Comparison of ENCODE assay signal across 11 cellular contexts in genomic region chr14:73465833-73466532, GRCh38. TPM values are rescaled to one million over a fixed set of nuclear protein-coding genes. Genes with fewer than 3 reads are reported as not detected.
DNase-seq lines count a peak whose midpoint lies in the region; ATAC-seq and TF ChIP-seq lines count a peak whose summit lies in the region.
"Had no signal": no experiment of that assay in that cellular context is flagged by ENCODE, and none has a peak within 500 bp of the region (broad histone marks: within the 10 kb centered on the region; RNA-seq: fewer than 3 reads in every experiment).

No MANE protein-coding gene starts in this region.

- H3K9ac ChIP-seq in fibroblast of lung (ENCODE audit: insufficient read depth, low read length) (no peak overlapping the region), smooth muscle cell (ENCODE audit: low read depth) (no peak overlapping the region)

- no peak overlapping the region for H3K4me2 ChIP-seq in fibroblast of lung (ENCODE audit: extremely low read depth, insufficient read depth, low read length)
- H3K4me2 ChIP-seq in smooth muscle cell = peak overlapping the region; percentile 11

- no peak for TF ChIP-seq CTCF in fibroblast of lung (conservative IDR thresholded peaks at IDR 0.05 in 1 of 2, IDR thresholded peaks at IDR 0.05 in 1 of 2; ENCODE audit: low read depth in 1 of 2, low read length in 2 of 2)
- TF ChIP-seq CTCF in smooth muscle cell (IDR thresholded peaks at IDR 0.05; ENCODE audit: borderline replicate concordance, insufficient read depth, poor library complexity, severe bottlenecking) = no peak

- ATAC-seq in HG02610 (IDR thresholded peaks at IDR 0.05; ENCODE audit: unreplicated experiment) = no peak
- ATAC-seq: left lobe of liver had no signal

- WGBS in smooth muscle cell (ENCODE audit: low lambda C conversion rate) = 89% methylated on average over 5 of the region's 5 CpGs

- H3K4me1 ChIP-seq in SJCRH30 (peaks cover 3% of the 10 kb centered on the region), fibroblast of lung (ENCODE audit: control insufficient read depth, extremely low read depth, insufficient read depth, low read length) (peaks cover 25% of the 10 kb centered on the region), smooth muscle cell (ENCODE audit: low read depth) (peaks cover 9% of the 10 kb centered on the region)

- H3K9me3 ChIP-seq in SJCRH30 (replicated peaks) = no peaks in the 10 kb centered on the region
- H3K9me3 ChIP-seq in fibroblast of lung (ENCODE audit: control insufficient read depth, insufficient read depth, low read depth, low read length) = no peaks in the 10 kb centered on the region
- H3K9me3 ChIP-seq in smooth muscle cell (replicated peaks; ENCODE audit: low read depth) = no peaks in the 10 kb centered on the region

- H4K20me1 ChIP-seq in fibroblast of lung (ENCODE audit: control insufficient read depth, extremely low read depth, insufficient read depth, low read length) = no peaks in the 10 kb centered on the region
- H4K20me1 ChIP-seq in smooth muscle cell (ENCODE audit: low read depth) = no peaks in the 10 kb centered on the region

- peaks cover 39% of the 10 kb centered on the region for H3F3A ChIP-seq in smooth muscle cell (ENCODE audit: low read depth)

- H3K4me3 ChIP-seq in SJCRH30 (peak overlapping the region; percentile 11; the same call in 1 of the 2 replicates), fibroblast of lung (replicated peaks in 1 of 4; ENCODE audit: control extremely low read depth in 1 of 4, insufficient read depth in 1 of 4, low read depth in 3 of 4, low read length in 4 of 4) (no peak overlapping the region), smooth muscle cell (no peak overlapping the region)

- no peaks in the 10 kb centered on the region for H3K79me2 ChIP-seq in fibroblast of lung (ENCODE audit: control insufficient read depth, insufficient read depth, low read length)
- no peaks in the 10 kb centered on the region for H3K79me2 ChIP-seq in smooth muscle cell (ENCODE audit: low read depth)

- H3K36me3 ChIP-seq in SJCRH30 = no peaks in the 10 kb centered on the region
- H3K36me3 ChIP-seq in fibroblast of lung (ENCODE audit: control insufficient read depth, insufficient read depth, low read length) = no peaks in the 10 kb centered on the region
- H3K36me3 ChIP-seq in smooth muscle cell (ENCODE audit: low read depth) = no peaks in the 10 kb centered on the region

- DNase-seq in HT1080 (ENCODE audit: low read depth) = peak; percentile 29
- DNase-seq in SJCRH30 = peak in 1 of 2 experiments; percentile 11
- DNase-seq in fibroblast of lung (ENCODE audit: low read depth in 2 of 2) = peak in 1 of 2 donors; percentile 8
- DNase-seq in smooth muscle cell (lab: John Stamatoyannopoulos, UW; ENCODE audit: unreplicated experiment) = no peak
- no peak for DNase-seq in RPMI8226
- no peak for DNase-seq in DMS79 treated with DMSO at 0.1 percent for 48 hours (lab: John Stamatoyannopoulos, UW)
- no peak for DNase-seq in SW480 (ENCODE audit: low spot score)
- DNase-seq: NCI-H748 treated with DMSO at 0.1 percent for 48 hours; stimulated activated CD4-positive, alpha-beta T cell treated with anti-CD3 and anti-CD28 coated beads, Interleukin-2, amount 100 ng/mL, for 48 hours had no signal

- H3K27me3 ChIP-seq in SJCRH30 (no peaks in the 10 kb centered on the region), fibroblast of lung (ENCODE audit: control insufficient read depth, insufficient read depth, low read length) (no peaks in the 10 kb centered on the region), smooth muscle cell (ENCODE audit: low read depth) (no peaks in the 10 kb centered on the region)

- peak overlapping the region; percentile 56 for H2AFZ ChIP-seq in fibroblast of lung (ENCODE audit: low read length)
- peak overlapping the region; percentile 7 for H2AFZ ChIP-seq in smooth muscle cell (ENCODE audit: low read depth)

- no peak overlapping the region for H3K27ac ChIP-seq in SJCRH30
- no peak overlapping the region for H3K27ac ChIP-seq in fibroblast of lung (ENCODE audit: insufficient read depth, low read length)
- peak overlapping the region; percentile 90 for H3K27ac ChIP-seq in smooth muscle cell (ENCODE audit: low read depth)

RNA-seq across cellular contexts. Expression of gene NUMB, which starts 7.6 kb away (rescaled TPM):
- total RNA-seq in HT1080 (2014; rRNA removed; shearing (Covaris generic)) = 16.7 and 21.8 TPM in 2 replicates
- 51.4 and 62.6 TPM in 2 replicates for polyA plus RNA-seq in HT1080 (2015; cell fraction: cytosol; rRNA removed)
- 99.3 and 108 TPM in 2 replicates for polyA plus RNA-seq in HT1080 (2015; cell fraction: nucleus; rRNA removed)
- total RNA-seq in SJCRH30 (2014; rRNA removed; shearing (Covaris generic)) = 18.9 and 25.0 TPM in 2 replicates
- total RNA-seq in fibroblast of lung (21.3 and 36.0 TPM in 2 replicates), smooth muscle cell (34.5 and 39.7 TPM in 2 replicates)
- polyA plus RNA-seq in fibroblast of lung (107 and 151 TPM in 2 replicates), smooth muscle cell (54.6 and 57.4 TPM in 2 replicates)
- 42.1 and 67.8 TPM in 2 replicates for polyA plus RNA-seq in fibroblast of lung (2012)
- polyA minus RNA-seq in fibroblast of lung (ENCODE audit: low replicate concordance) = 210 and 265 TPM in 2 replicates

RNA-seq across cellular contexts. Expression of gene RIOX1, which starts 24.8 kb away (rescaled TPM):
- total RNA-seq in HT1080 (2014; rRNA removed; shearing (Covaris generic)) = 0.13 and 0.43 TPM in 2 replicates
- polyA plus RNA-seq in HT1080 (2015; cell fraction: cytosol; rRNA removed) = 0.38 and 0.59 TPM in 2 replicates
- polyA plus RNA-seq in HT1080 (2015; cell fraction: nucleus; rRNA removed) = 0.52 and 0.68 TPM in 2 replicates
- total RNA-seq in SJCRH30 (2014; rRNA removed; shearing (Covaris generic)) = 14.7 and 15.1 TPM in 2 replicates
- total RNA-seq in fibroblast of lung (12.4 and 15.2 TPM in 2 replicates), smooth muscle cell (2.7 and 5.7 TPM in 2 replicates)
- polyA plus RNA-seq in fibroblast of lung (5.6 and 8.2 TPM in 2 replicates), smooth muscle cell (7.9 and 10.6 TPM in 2 replicates)
- 6.9 and 11.1 TPM in 2 replicates for polyA plus RNA-seq in fibroblast of lung (2012)
- polyA minus RNA-seq in fibroblast of lung (ENCODE audit: low replicate concordance) = 6.6 and 9.4 TPM in 2 replicates
